19 cellular contexts compared by ENCODE assay signal in the genomic region with DNA sequence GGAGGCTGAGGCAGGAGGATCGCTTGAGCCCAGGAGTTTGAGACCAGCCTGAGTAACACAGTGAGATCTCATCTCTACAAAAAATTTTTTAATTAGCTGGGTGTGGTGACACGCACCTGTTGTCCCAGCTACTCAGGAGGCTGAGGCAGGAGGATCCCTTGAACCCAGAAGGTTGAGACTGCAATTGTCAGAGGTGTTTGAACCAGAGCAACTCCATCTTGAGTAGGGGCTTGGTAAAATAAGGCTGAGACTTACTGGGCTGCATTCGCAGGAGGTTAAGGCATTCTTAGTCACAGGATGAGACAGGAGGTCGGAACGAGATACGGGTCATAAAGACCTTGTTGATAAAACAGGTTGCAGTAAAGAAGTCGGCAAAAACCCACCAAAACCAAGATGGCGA. TPM values are rescaled to one million over a fixed set of nuclear protein-coding genes. Genes with fewer than 3 reads are reported as not detected.
"Had no signal": no experiment of that assay in that cellular context is flagged by ENCODE, and none has a peak within 500 bp of the region (broad histone marks: within the 10 kb centered on the region; RNA-seq: fewer than 3 reads in every experiment).

No MANE protein-coding gene starts in this region.

RNA-seq across cellular contexts. Expression of gene SYT12, which starts 17.7 kb away (rescaled TPM):
- total RNA-seq: activated naive CD4-positive, alpha-beta T cell treated with anti-CD3 and anti-CD28 coated beads for 36 hours; activated naive CD8-positive, alpha-beta T cell treated with anti-CD3 and anti-CD28 coated beads for 36 hours; activated naive CD8-positive, alpha-beta T cell treated with anti-CD3 and anti-CD28 coated beads, Interleukin-2, amount 10 ng/mL, durations not matched to agents 7 days and 5 days; activated T-cell treated with anti-CD3 and anti-CD28 coated beads, Interleukin-2, amount 50 U/mL, for 72 hours; activated T-helper 1 cell treated with anti-CD3 and anti-CD28 coated beads, Interleukin-12 subunit alpha, Interleukin-12 subunit beta, Interleukin-2, Interleukin-4 antibody, amounts not matched to agents 30 ng/mL and 10 ng/mL and 1 ng/mL, durations not matched to agents 14 hours and 24 hours and 36 hours; activated T-helper 2 cell treated with anti-CD3 and anti-CD28 coated beads, Interferon-gamma antibody, Interleukin-2, Interleukin-4, amounts not matched to agents 10 μg/mL and 5 μg/mL and 100 μg/mL, durations not matched to agents 14 hours and 24 hours and 36 hours had no signal
- polyA plus RNA-seq: cardiac muscle cell had no signal

RNA-seq across cellular contexts. Expression of gene C11orf86, which starts 30.1 kb away (rescaled TPM):
- total RNA-seq: activated naive CD4-positive, alpha-beta T cell treated with anti-CD3 and anti-CD28 coated beads for 36 hours; activated naive CD4-positive, alpha-beta T cell treated with anti-CD3 and anti-CD28 coated beads, Interleukin-2, amount 50 U/mL, for 72 hours; activated naive CD8-positive, alpha-beta T cell treated with anti-CD3 and anti-CD28 coated beads for 36 hours; activated naive CD8-positive, alpha-beta T cell treated with anti-CD3 and anti-CD28 coated beads, Interleukin-2, amount 10 ng/mL, durations not matched to agents 7 days and 5 days; activated T-cell treated with anti-CD3 and anti-CD28 coated beads, Interleukin-2, amount 50 U/mL, for 4 hours; activated T-cell treated with anti-CD3 and anti-CD28 coated beads, Interleukin-2, amount 50 U/mL, for 72 hours; activated T-helper 1 cell treated with anti-CD3 and anti-CD28 coated beads, Interleukin-12 subunit alpha, Interleukin-12 subunit beta, Interleukin-2, Interleukin-4 antibody, amounts not matched to agents 30 ng/mL and 10 ng/mL and 1 ng/mL, durations not matched to agents 14 hours and 24 hours and 36 hours; activated T-helper 17 cell treated with anti-CD3 and anti-CD28 coated beads, Interleukin-2, amount 50 U/mL, for 72 hours; activated T-helper 2 cell treated with anti-CD3 and anti-CD28 coated beads, Interferon-gamma antibody, Interleukin-2, Interleukin-4, amounts not matched to agents 10 μg/mL and 5 μg/mL and 100 μg/mL, durations not matched to agents 14 hours and 24 hours and 36 hours; aorta; ascending aorta; astrocyte; body of pancreas; breast epithelium; bronchial epithelial cell; cardiac muscle cell; cardiac septum; cerebellum; chondrocyte had no signal
- polyA plus RNA-seq: cardiac muscle cell had no signal
